27 cellular contexts compared by ENCODE assay signal in genomic region chr14:79100578-79100977, GRCh38.
"Had no signal": no experiment of that assay in that cellular context is flagged by ENCODE, and none has a peak within 500 bp of the region (broad histone marks: within the 10 kb centered on the region; RNA-seq: fewer than 3 reads in every experiment).

No MANE protein-coding gene starts in this region.

- H3K9me3 ChIP-seq: esophagus squamous epithelium, gastrocnemius medialis, heart right ventricle, left lung had no signal

- H3K36me3 ChIP-seq: esophagus squamous epithelium, gastrocnemius medialis, heart right ventricle, left lung had no signal

- FAIRE-seq: colon, endometrium, islet of Langerhans, keratinocyte had no signal

- H3K27me3 ChIP-seq: dorsolateral prefrontal cortex, esophagus squamous epithelium, gastrocnemius medialis, left lung had no signal

- DNase-seq: dorsolateral prefrontal cortex; effector CD4-positive, alpha-beta T cell; effector memory CD4-positive, alpha-beta T cell; erythroblast; esophagus squamous epithelium; foreskin fibroblast; foreskin melanocyte; gastrocnemius medialis; glutamatergic neuron; head of caudate nucleus; heart right ventricle; hippocampal formation; left cardiac atrium; left lung; left ventricle myocardium superior; mammary epithelial cell; mesendoderm; midbrain; naive thymus-derived CD4-positive, alpha-beta T cell had no signal

- H3K27ac ChIP-seq: coronary artery, dorsolateral prefrontal cortex, epithelial cell of prostate, esophagus squamous epithelium, gastrocnemius medialis, heart right ventricle, left lung had no signal

- H3K4me1 ChIP-seq: esophagus squamous epithelium, gastrocnemius medialis, heart right ventricle, left lung had no signal

- ATAC-seq: esophagus mucosa; gastrocnemius medialis; heart right ventricle; left cardiac atrium; left lung; left ventricle myocardium superior; naive thymus-derived CD4-positive, alpha-beta T cell had no signal

- H3K4me3 ChIP-seq: coronary artery, dorsolateral prefrontal cortex, esophagus squamous epithelium, gastrocnemius medialis, heart right ventricle, left lung, lung had no signal
